Comparison of ENCODE assay signal across 9 cellular contexts in the genomic region with DNA sequence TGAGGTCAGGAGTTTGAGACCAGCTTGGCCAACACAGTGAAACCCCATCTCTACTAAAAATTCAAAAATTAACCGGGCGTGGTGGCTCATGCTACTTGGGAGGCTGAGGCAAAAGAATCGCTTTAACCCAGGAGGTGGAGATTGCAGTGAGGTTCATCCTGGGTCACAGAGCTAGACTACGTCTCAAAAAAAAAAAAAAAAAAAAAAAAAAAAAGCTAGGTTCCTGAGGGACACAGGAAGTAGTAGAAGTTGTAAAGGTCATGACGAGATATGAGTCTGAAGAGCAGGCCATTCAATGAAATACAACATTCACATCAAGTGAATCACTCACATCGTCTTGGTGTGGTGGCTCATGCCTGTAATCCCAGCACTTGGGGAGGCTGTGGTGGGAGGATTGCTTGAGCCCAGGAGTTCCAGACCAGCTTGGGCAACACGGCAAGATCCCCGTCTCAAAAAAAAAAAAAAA. TPM values are rescaled to one million over a fixed set of nuclear protein-coding genes. Genes with fewer than 3 reads are reported as not detected.
DNase-seq lines count a peak whose midpoint lies in the region; TF ChIP-seq lines count a peak whose summit lies in the region.
"Not testable (repeated sequence)": the region's sequence is repeated elsewhere in the genome, so short reads cannot be mapped to it uniquely, and the experiment has no call there.
"Had no signal": no experiment of that assay in that cellular context is flagged by ENCODE, and none has a peak within 500 bp of the region (broad histone marks: within the 10 kb centered on the region; RNA-seq: fewer than 3 reads in every experiment).

No MANE protein-coding gene starts in this region.

- peak overlapping the region; percentile 82 for H3K27ac ChIP-seq in OCI-LY3 (ENCODE audit: low read length)
- not testable (repeated sequence) for H3K27ac ChIP-seq in thymus (ENCODE audit: low read depth)

- peak; percentile 8 for DNase-seq in Calu3
- DNase-seq in HS-27A (ENCODE audit: low read depth): peak; percentile 64
- DNase-seq in activated CD4-positive, alpha-beta T cell treated with anti-CD3 and anti-CD28 coated beads, Interleukin-2, amount 10 ng/mL, durations not matched to agents 24 days and 14 days: peak; percentile 69
- peak; percentile 63 for DNase-seq in dermis blood vessel endothelial cell

- H3K9ac ChIP-seq in OCI-LY3 (ENCODE audit: low read length): peak overlapping the region; percentile 89

- H3K4me1 Mint-ChIP-seq in Calu3 (ENCODE audit: low read depth, unreplicated experiment): peaks cover 22% of the 10 kb centered on the region
- H3K4me1 Mint-ChIP-seq in activated CD4-positive, alpha-beta T cell treated with anti-CD3 and anti-CD28 coated beads, Interleukin-2, amount 10 ng/mL, durations not matched to agents 24 days and 14 days: peaks cover 52% of the 10 kb centered on the region

- intact Hi-C loops in Calu3 (cut with micrococcal nuclease; ENCODE audit: unreplicated experiment): not testable (repeated sequence)
- intact Hi-C loops in activated CD4-positive, alpha-beta T cell treated with anti-CD3 and anti-CD28 coated beads, Interleukin-2, amount 10 ng/mL, durations not matched to agents 24 days and 14 days (cut with micrococcal nuclease): loop anchor here (2.0 to 10.0 kb wide), 5 partner anchors 188 to 612 kb away; a partner anchor contains a TSS

- H3K4me3 ChIP-seq in OCI-LY3 (ENCODE audit: low read length): peak overlapping the region; percentile 91
- H3K4me3 ChIP-seq in iPS-11a (ENCODE audit: low read depth, low read length): peak overlapping the region; percentile 98
- peak overlapping the region; percentile 66 for H3K4me3 ChIP-seq in neuron (ENCODE audit: low read length)
- peak overlapping the region; percentile 80 for H3K4me3 ChIP-seq in thymus (ENCODE audit: low read length)

- not testable (repeated sequence) for H3K27me3 ChIP-seq in OCI-LY3 (ENCODE audit: low read depth, low read length); neuron (ENCODE audit: insufficient read depth, low read length); thymus (ENCODE audit: control insufficient read depth, insufficient read depth)

- H3K4me3 Mint-ChIP-seq in Calu3 (ENCODE audit: low read depth, unreplicated experiment): peak overlapping the region; percentile 99
- H3K4me3 Mint-ChIP-seq in activated CD4-positive, alpha-beta T cell treated with anti-CD3 and anti-CD28 coated beads, Interleukin-2, amount 10 ng/mL, durations not matched to agents 24 days and 14 days: peak overlapping the region; percentile 94

- 24% methylated on average over 8 of the region's 8 CpGs for WGBS in thymus

- not testable (repeated sequence) for H2AFZ ChIP-seq in OCI-LY3 (ENCODE audit: low read depth, low read length); neuron (ENCODE audit: low read depth, low read length)

- peaks cover 45% of the 10 kb centered on the region for H3K36me3 Mint-ChIP-seq in Calu3 (ENCODE audit: insufficient read depth, unreplicated experiment)
- H3K36me3 Mint-ChIP-seq in activated CD4-positive, alpha-beta T cell treated with anti-CD3 and anti-CD28 coated beads, Interleukin-2, amount 10 ng/mL, durations not matched to agents 24 days and 14 days (ENCODE audit: low read depth): peaks cover 49% of the 10 kb centered on the region

- H3K9me3 Mint-ChIP-seq in Calu3 (ENCODE audit: low read depth, unreplicated experiment); activated CD4-positive, alpha-beta T cell treated with anti-CD3 and anti-CD28 coated beads, Interleukin-2, amount 10 ng/mL, durations not matched to agents 24 days and 14 days: not testable (repeated sequence)

- peaks cover 82% of the 10 kb centered on the region for H3K79me2 ChIP-seq in OCI-LY3 (ENCODE audit: low read length)

- peaks cover 23% of the 10 kb centered on the region for H3K4me1 ChIP-seq in OCI-LY3 (ENCODE audit: low read length)
- peaks cover 35% of the 10 kb centered on the region for H3K4me1 ChIP-seq in neuron (ENCODE audit: insufficient read depth, low read length)
- H3K4me1 ChIP-seq in thymus (ENCODE audit: control insufficient read depth, insufficient read depth, low read length): peaks cover 18% of the 10 kb centered on the region

- peak overlapping the region; percentile 100 for H3K27ac Mint-ChIP-seq in Calu3 (ENCODE audit: unreplicated experiment)
- peak overlapping the region; percentile 95 for H3K27ac Mint-ChIP-seq in activated CD4-positive, alpha-beta T cell treated with anti-CD3 and anti-CD28 coated beads, Interleukin-2, amount 10 ng/mL, durations not matched to agents 24 days and 14 days

- H3K36me3 ChIP-seq in OCI-LY3 (replicated peaks; ENCODE audit: low read depth, low read length): peaks cover 39% of the 10 kb centered on the region
- H3K36me3 ChIP-seq in neuron (ENCODE audit: insufficient read depth, low read length): peaks cover 39% of the 10 kb centered on the region
- peaks cover 13% of the 10 kb centered on the region for H3K36me3 ChIP-seq in thymus (ENCODE audit: control insufficient read depth, insufficient read depth)

- CTCF ChIA-PET in Calu3 (lab: Charles Lee): interaction anchor here (0.7 kb wide), 3 partner anchors 9 to 590 kb away, joined by 4 to 7 read pairs (median 5); no protein-coding TSS in a partner anchor

- not testable (repeated sequence) for TF ChIP-seq CTCF in Calu3 (IDR thresholded peaks at IDR 0.05; ENCODE audit: unreplicated experiment); OCI-LY3 (IDR thresholded peaks at IDR 0.05; ENCODE audit: low read depth, low read length)

- peak overlapping the region; percentile 70 for H3K4me2 ChIP-seq in OCI-LY3 (ENCODE audit: low read length)

- peaks cover 25% of the 10 kb centered on the region for H4K20me1 ChIP-seq in OCI-LY3 (ENCODE audit: insufficient read depth, low read length)

- H3K27me3 Mint-ChIP-seq in Calu3 (ENCODE audit: unreplicated experiment); activated CD4-positive, alpha-beta T cell treated with anti-CD3 and anti-CD28 coated beads, Interleukin-2, amount 10 ng/mL, durations not matched to agents 24 days and 14 days: not testable (repeated sequence)

- not testable (repeated sequence) for BruUV-seq in Calu3 (replicated peaks; lab: Mats Ljungman, UMichigan)

- H3K9me3 ChIP-seq in OCI-LY3 (ENCODE audit: insufficient read depth, low read length); neuron (ENCODE audit: low read length); thymus (ENCODE audit: control insufficient read depth): not testable (repeated sequence)

RNA-seq across cellular contexts. Expression of a gene that starts 1.1 kb away (rescaled TPM):
- 75.2 and 78.0 TPM in 2 replicates for total RNA-seq in Calu3 (2022)
- total RNA-seq in activated CD4-positive, alpha-beta T cell treated with anti-CD3 and anti-CD28 coated beads, Interleukin-2, amount 10 ng/mL, durations not matched to agents 24 days and 14 days: 202 and 209 TPM in 2 replicates
- total RNA-seq in dermis blood vessel endothelial cell: 87.5 and 128 TPM in 2 replicates
- polyA plus RNA-seq in thymus: 47.8 TPM

RNA-seq across cellular contexts. Expression of a gene that starts 30.3 kb away (rescaled TPM):
- 116 and 131 TPM in 2 replicates for total RNA-seq in Calu3 (2022)
- total RNA-seq in activated CD4-positive, alpha-beta T cell treated with anti-CD3 and anti-CD28 coated beads, Interleukin-2, amount 10 ng/mL, durations not matched to agents 24 days and 14 days: 365 and 383 TPM in 2 replicates
- 25.9 and 92.4 TPM in 2 replicates for total RNA-seq in dermis blood vessel endothelial cell
- polyA plus RNA-seq in thymus: 33.9 TPM

RNA-seq across cellular contexts. Expression of a gene that starts 30.9 kb away (rescaled TPM):
- total RNA-seq in Calu3 (2022) (28.9 and 31.2 TPM in 2 replicates), dermis blood vessel endothelial cell (16.8 and 18.3 TPM in 2 replicates)
- total RNA-seq in activated CD4-positive, alpha-beta T cell treated with anti-CD3 and anti-CD28 coated beads, Interleukin-2, amount 10 ng/mL, durations not matched to agents 24 days and 14 days: 60.8 and 63.6 TPM in 2 replicates
- polyA plus RNA-seq in thymus: 6.7 TPM

RNA-seq across cellular contexts. Expression of a gene that starts 39.3 kb away (rescaled TPM):
- total RNA-seq in Calu3 (2022) (0.26 and 0.56 TPM in 2 replicates), dermis blood vessel endothelial cell (not detected in 2 replicates)
- 0.07 TPM in 1 of 2 replicates, not detected in the other for total RNA-seq in activated CD4-positive, alpha-beta T cell treated with anti-CD3 and anti-CD28 coated beads, Interleukin-2, amount 10 ng/mL, durations not matched to agents 24 days and 14 days
- polyA plus RNA-seq in thymus: 0.27 TPM
- total RNA-seq: left cardiac atrium had no signal

Comparison
In these comparisons a context has a peak if more than half of its experiments do, and no peak if none do; other contexts are left out.
1. DNase-seq: peak in every context shown above with its lines; median percentile 69 in activated CD4-positive, alpha-beta T cell treated with anti-CD3 and anti-CD28 coated beads, Interleukin-2, amount 10 ng/mL, durations not matched to agents 24 days and 14 days; 64 in HS-27A; 63 in dermis blood vessel endothelial cell; 8 in Calu3.